In genomic region chr1:55010887-55011217, GRCh38 we compare ENCODE assay signal across 1 cellular context.
TF ChIP-seq lines count a peak whose summit lies in the region.

No MANE protein-coding gene starts in this region.

TF ChIP-seq in GM23338, 12 proteins besides CTCF, POLR2A, EP300 and RAD21:
- TF ChIP-seq JUNB (IDR thresholded peaks at IDR 0.05; ENCODE audit: unreplicated experiment) = no peak
- TF ChIP-seq STAT1 (IDR thresholded peaks at IDR 0.05; ENCODE audit: unreplicated experiment) = no peak
- no peak for TF ChIP-seq CREB1 (CRISPR knock-in tag; IDR thresholded peaks at IDR 0.05; ENCODE audit: low read depth)
- TF ChIP-seq ZNF114 (CRISPR knock-in tag; IDR thresholded peaks at IDR 0.05) = no peak
- no peak for TF ChIP-seq NANOG (IDR thresholded peaks at IDR 0.05; ENCODE audit: borderline replicate concordance)
- no peak for TF ChIP-seq ETS1 (IDR thresholded peaks at IDR 0.05)
- TF ChIP-seq REST (IDR thresholded peaks at IDR 0.05; ENCODE audit: unreplicated experiment) = no peak
- no peak for TF ChIP-seq EZH2phosphoT487 (IDR thresholded peaks at IDR 0.05; ENCODE audit: unreplicated experiment)
- no peak for TF ChIP-seq ZNF462 (CRISPR knock-in tag; IDR thresholded peaks at IDR 0.05)
- no peak for TF ChIP-seq ZNF331 (CRISPR knock-in tag; IDR thresholded peaks at IDR 0.05; ENCODE audit: low read depth)
- no peak for TF ChIP-seq POLR2AphosphoS5 (IDR thresholded peaks at IDR 0.05; ENCODE audit: low read depth)
- no peak for TF ChIP-seq EZH2 (IDR thresholded peaks at IDR 0.05; ENCODE audit: low read depth, unreplicated experiment)
